In genomic region chr5:38154615-38155204, GRCh38 we compare ENCODE assay signal across 14 cellular contexts.
"Had no signal": no experiment of that assay in that cellular context is flagged by ENCODE, and none has a peak within 500 bp of the region (broad histone marks: within the 10 kb centered on the region; RNA-seq: fewer than 3 reads in every experiment).

No MANE protein-coding gene starts in this region.

- DNase-seq: activated CD4-positive, alpha-beta T cell treated with anti-CD3 and anti-CD28 coated beads, Interleukin-2, amount 50 U/mL, for 1 hour; activated CD8-positive, alpha-beta memory T cell treated with anti-CD3 and anti-CD28 coated beads for 24 hours; activated naive CD4-positive, alpha-beta T cell treated with Interleukin-2 at 50 U/mL for 16 hours; brain microvascular endothelial cell; effector CD4-positive, alpha-beta T cell; immature natural killer cell; lower lobe of right lung; midbrain; T-helper 9 cell; upper lobe of right lung had no signal

- ATAC-seq: activated CD4-positive, CD25-positive, alpha-beta regulatory T cell treated with anti-CD3 and anti-CD28 coated beads, Interleukin-2, amount 50 U/mL, for 24 hours; lower lobe of right lung; upper lobe of right lung had no signal

- H3K4me1 ChIP-seq: esophagus muscularis mucosa, lower lobe of right lung, right lobe of liver, upper lobe of right lung had no signal

- H3K27me3 ChIP-seq: esophagus muscularis mucosa, right lobe of liver had no signal

- H3K27ac ChIP-seq: brain microvascular endothelial cell, coronary artery, esophagus muscularis mucosa, lower lobe of right lung, right lobe of liver, upper lobe of right lung had no signal

- H3K36me3 ChIP-seq: brain microvascular endothelial cell, esophagus muscularis mucosa, lower lobe of right lung, right lobe of liver, upper lobe of right lung had no signal

- H3K4me3 ChIP-seq: coronary artery, esophagus muscularis mucosa, lower lobe of right lung, right lobe of liver, upper lobe of right lung had no signal

- H3K9me3 ChIP-seq: esophagus muscularis mucosa, lower lobe of right lung, right lobe of liver, upper lobe of right lung had no signal
